25 cellular contexts compared by ENCODE assay signal in the genomic region with DNA sequence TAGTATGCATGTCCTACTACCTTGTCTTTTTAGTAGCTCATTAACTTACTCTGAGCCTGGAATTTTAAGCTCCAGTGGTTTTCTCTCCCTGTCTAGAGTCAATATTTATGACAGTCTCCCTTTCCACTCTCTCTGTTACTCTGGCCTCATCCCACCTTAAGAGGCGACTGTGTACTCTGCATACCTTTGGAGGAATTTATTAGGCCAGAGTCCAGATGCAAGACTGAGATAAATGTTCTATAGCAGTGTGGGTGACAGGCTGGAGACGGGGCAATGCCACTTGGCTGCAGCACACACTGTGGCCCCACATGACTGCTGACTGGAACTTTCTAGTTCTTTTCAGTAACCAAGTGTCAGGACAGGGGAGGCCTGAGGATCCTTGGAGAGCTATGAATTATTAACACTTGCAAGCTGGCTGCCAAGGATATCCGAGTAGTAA. TPM values are rescaled to one million over a fixed set of nuclear protein-coding genes. Genes with fewer than 3 reads are reported as not detected.
DNase-seq lines count a peak whose midpoint lies in the region; ATAC-seq, FAIRE-seq and TF ChIP-seq lines count a peak whose summit lies in the region.
"Had no signal": no experiment of that assay in that cellular context is flagged by ENCODE, and none has a peak within 500 bp of the region (broad histone marks: within the 10 kb centered on the region; RNA-seq: fewer than 3 reads in every experiment).

No MANE protein-coding gene starts in this region.

- H3K4me1 ChIP-seq in PC-9 (replicated peaks; ENCODE audit: insufficient read depth), result peaks cover 25% of the 10 kb centered on the region
- H3K4me1 ChIP-seq in kidney (ENCODE audit: control insufficient read depth in 1 of 2, insufficient read depth in 1 of 2, low read depth in 1 of 2, low read length in 2 of 2), result peaks cover 35 to 40% of the 10 kb centered on the region in 2 donors
- H3K4me1 ChIP-seq in pancreas, result peaks cover 29 to 36% (median 33%) of the 10 kb centered on the region in 3 donors
- peaks cover 0 to 9% of the 10 kb centered on the region in 2 donors for H3K4me1 ChIP-seq in right atrium auricular region

- peak in 3 of 4 donors; percentile 34 to 66 (median 53) for ATAC-seq in pancreas
- ATAC-seq in HG02623 (IDR thresholded peaks at IDR 0.05; ENCODE audit: unreplicated experiment), result no peak
- no peak for ATAC-seq in GM21576 (IDR thresholded peaks at IDR 0.05; ENCODE audit: unreplicated experiment)
- ATAC-seq: activated CD8-positive, alpha-beta T cell treated with anti-CD3 and anti-CD28 coated beads, Interleukin-2, amount 10 ng/mL, durations not matched to agents 7 days and 5 days; naive thymus-derived CD8-positive, alpha-beta T cell; stimulated activated memory B cell treated with anti-CD40 and anti-IgM and Interleukin-4, amounts not matched to agents 10 μg/mL and 1 μg/mL and 100 μg/mL, for 72 hours had no signal

- H3K79me2 ChIP-seq in PC-9 (ENCODE audit: low read depth), result no peaks in the 10 kb centered on the region

- no TSS peak for BruUV-seq in PC-9 (replicated peaks; lab: Mats Ljungman, UMichigan)

- no peak overlapping the region for H2AFZ ChIP-seq in PC-9

- WGBS in pancreas, 2 donors, result 8 to 13% methylated on average over 3 of the region's 3 CpGs

- DNase-seq in PC-9 (peak in 1 of 2 experiments; percentile 58), kidney (peak; percentile 84), pancreas (peak in 1 of 6 donors; percentile 54), right atrium auricular region (ENCODE audit: low spot score) (no peak), activated T-cell treated with anti-CD3 and anti-CD28 coated beads for 4 hours (no peak)
- DNase-seq: activated B cell treated with CpG ODN at 0.5 μM for 24 hours; activated CD8-positive, alpha-beta T cell treated with anti-CD3 and anti-CD28 coated beads, Interleukin-2, amount 10 ng/mL, durations not matched to agents 7 days and 5 days; activated naive CD8-positive, alpha-beta T cell treated with anti-CD3 and anti-CD28 coated beads for 36 hours; CD8-positive, alpha-beta memory T cell; MV-4-11; naive thymus-derived CD8-positive, alpha-beta T cell; NCI-H187 treated with DMSO at 0.1 percent for 48 hours; NCI-H510A; SHP77; stimulated activated CD4-positive, alpha-beta T cell treated with anti-CD3 and anti-CD28 coated beads, Interleukin-15, amount 100 ng/mL, for 24 hours; T-helper 2 cell had no signal

- H3K27me3 ChIP-seq in PC-9 (ENCODE audit: insufficient read depth, low read depth) (no peaks in the 10 kb centered on the region), pancreas (no peaks in the 10 kb centered on the region), right atrium auricular region (no peaks in the 10 kb centered on the region)

- H4K20me1 ChIP-seq in PC-9 (ENCODE audit: insufficient read depth), result no peaks in the 10 kb centered on the region

- no peak for FAIRE-seq in kidney (lab: Jason Lieb, UNC)
- FAIRE-seq in pancreas (lab: Jason Lieb, UNC), result no peak
- FAIRE-seq: frontal cortex, H54 had no signal

- POLR2A ChIA-PET in PC-9 (lab: Charles Lee; ENCODE audit: unreplicated experiment), result interaction anchor here (0.5 kb wide), 1 partner anchor 9 kb away, joined by 6 read pairs; no protein-coding TSS in a partner anchor

- H3K9ac ChIP-seq in kidney (ENCODE audit: low read length in 2 of 2), result no peak overlapping the region

- 0 out of 2 replicates have a peak overlapping the region, but pooled peaks have one; percentile 18 for H3K4me2 ChIP-seq in PC-9

- H3K9me3 ChIP-seq in PC-9 (ENCODE audit: insufficient read depth, low read depth) (no peaks in the 10 kb centered on the region), kidney (ENCODE audit: control insufficient read depth in 1 of 2, low read length in 2 of 2) (no peaks in the 10 kb centered on the region), pancreas (no peaks in the 10 kb centered on the region), right atrium auricular region (no peaks in the 10 kb centered on the region)
- H3K9me3 ChIP-seq: thoracic aorta had no signal

- intact Hi-C loops in PC-9 (cut with micrococcal nuclease; ENCODE audit: unreplicated experiment), result no loop called here
- intact Hi-C loops in kidney (cut with DNase I), result no loop called here
- intact Hi-C loops in pancreas (cut with DNase I), result no loop called here

- no peaks in the 10 kb centered on the region for H3K9me2 ChIP-seq in PC-9 (ENCODE audit: insufficient read depth)

- peaks cover 23% of the 10 kb centered on the region for H3F3A ChIP-seq in PC-9 (ENCODE audit: insufficient read depth, low read depth)

- H3K4me3 ChIP-seq in PC-9 (no peak overlapping the region), kidney (ENCODE audit: low read length in 2 of 2) (no peak overlapping the region), pancreas (no peak overlapping the region), right atrium auricular region (no peak overlapping the region)
- H3K4me3 ChIP-seq: lung, thoracic aorta had no signal

- TF ChIP-seq CTCF in C4-2B (conservative IDR thresholded peaks at IDR 0.05) (no peak), PC-9 (conservative IDR thresholded peaks at IDR 0.05) (no peak), kidney (IDR thresholded peaks at IDR 0.05; ENCODE audit: borderline replicate concordance, extremely low read depth, insufficient read depth) (no peak), pancreas (IDR thresholded peaks at IDR 0.05) (no peak), right atrium auricular region (IDR thresholded peaks at IDR 0.05) (no peak)

- CTCF ChIA-PET in PC-9 (lab: Charles Lee), result no interaction called here

- H3K36me3 ChIP-seq in PC-9 (ENCODE audit: low read depth), result no peaks in the 10 kb centered on the region
- H3K36me3 ChIP-seq in kidney (ENCODE audit: control insufficient read depth in 1 of 2, insufficient read depth in 2 of 2, low read length in 2 of 2), result no peaks in the 10 kb centered on the region
- H3K36me3 ChIP-seq in pancreas, result no peaks in the 10 kb centered on the region
- H3K36me3 ChIP-seq in right atrium auricular region, result no peaks in the 10 kb centered on the region
- H3K36me3 ChIP-seq: thoracic aorta had no signal

- peak overlapping the region; percentile 12; the same call in 1 of the 2 replicates for H3K27ac ChIP-seq in C4-2B
- no peak overlapping the region for H3K27ac ChIP-seq in PC-9
- peak overlapping the region; percentile 87 to 88 for H3K27ac ChIP-seq in kidney (ENCODE audit: low read depth in 2 of 2, low read length in 2 of 2)
- peak overlapping the region in 3 of 4 donors; percentile 28 to 69 (median 53) for H3K27ac ChIP-seq in pancreas
- H3K27ac ChIP-seq in right atrium auricular region, result no peak overlapping the region
- H3K27ac ChIP-seq: thoracic aorta had no signal

RNA-seq across cellular contexts. Expression of a gene that starts 4.1 kb away (rescaled TPM):
- total RNA-seq in PC-9 (2021) (2.7 and 3.4 TPM in 2 replicates), kidney (152 TPM), pancreas (1 to 10 TPM; 3.4 to 9.7 (median 8.1) TPM), right atrium auricular region (under 1 TPM; 0.30 to 0.35 TPM)
- polyA plus RNA-seq in kidney (ENCODE audit: insufficient read depth, low read depth, low replicate concordance) (659 TPM), pancreas (10 to 100 TPM in 1 of 2 donors, 1 to 10 TPM in 1; 9.8 to 21.6 TPM)
- total RNA-seq: activated naive CD8-positive, alpha-beta T cell treated with anti-CD3 and anti-CD28 coated beads for 36 hours; CD8-positive, alpha-beta memory T cell; naive thymus-derived CD8-positive, alpha-beta T cell had no signal

RNA-seq across cellular contexts. Expression of a gene that starts 8.1 kb away (rescaled TPM):
- not detected in 2 replicates for total RNA-seq in PC-9 (2021)
- 0.60 TPM for total RNA-seq in kidney
- not detected for polyA plus RNA-seq in kidney (ENCODE audit: insufficient read depth, low read depth, low replicate concordance)
- under 1 TPM in 2 of 6 donors, not detected in 4; 0.12 to 0.15 TPM for total RNA-seq in pancreas
- under 1 TPM in 1 of 2 donors, not detected in 1; 0.02 TPM for polyA plus RNA-seq in pancreas
- total RNA-seq in right atrium auricular region, result not detected
- total RNA-seq: activated B cell treated with CpG ODN at 0.5 μM for 24 hours; activated T-helper 1 cell treated with anti-CD3 and anti-CD28 coated beads, Interleukin-12 subunit alpha, Interleukin-12 subunit beta, Interleukin-2, Interleukin-4 antibody, amounts not matched to agents 30 ng/mL and 10 ng/mL and 1 ng/mL, durations not matched to agents 14 hours and 24 hours and 36 hours; frontal cortex; naive thymus-derived CD8-positive, alpha-beta T cell had no signal

Comparison
In these comparisons a context has a peak if more than half of its experiments do, and no peak if none do; other contexts are left out.
1. H3K27ac ChIP-seq: peak in C4-2B (single experiment), kidney (2 of 2) and pancreas (3 of 4); none in PC-9 (single experiment) and right atrium auricular region (0 of 2).
2. ATAC-seq: peak in pancreas (3 of 4); none in HG02623 (single experiment) and GM21576 (single experiment).
3. RNA of a gene that starts 4.1 kb away (total RNA-seq): 152 TPM in kidney (single experiment); 3.4 to 9.7 TPM in pancreas, 2.7 to 3.4 TPM in PC-9 and 0.30 to 0.35 TPM in right atrium auricular region; every median in the first group is over 10 times any median in the second.